18 cellular contexts compared by ENCODE assay signal in genomic region chr6:3369985-3370360, GRCh38.
DNase-seq lines count a peak whose midpoint lies in the region; ATAC-seq, FAIRE-seq and TF ChIP-seq lines count a peak whose summit lies in the region.
"Had no signal": no experiment of that assay in that cellular context is flagged by ENCODE, and none has a peak within 500 bp of the region (broad histone marks: within the 10 kb centered on the region; RNA-seq: fewer than 3 reads in every experiment).

No MANE protein-coding gene starts in this region.

- in situ Hi-C loops in GM12878 (cut with MboI): no loop called here

- no peaks in the 10 kb centered on the region for H3K27me3 Mint-ChIP-seq in GM23338 (ENCODE audit: insufficient read depth, low read depth, poor library complexity)

- no peak for TF ChIP-seq POLR2A in GM12878 (IDR thresholded peaks at IDR 0.05; ENCODE audit: low read depth, low read length)

- POLR2A ChIA-PET in GM12878 (lab: Charles Lee): interaction anchor here (1.1 to 2.4 kb wide), 2 partner anchors 10 to 13 kb away, joined by 3 to 17 read pairs; no protein-coding TSS in a partner anchor

- peaks cover 15% of the 10 kb centered on the region for H3K36me3 Mint-ChIP-seq in GM23338 (ENCODE audit: low read depth)

- intact Hi-C loops in GM12878 (cut with micrococcal nuclease; ENCODE audit: unreplicated experiment): no loop called here

- SMC1A ChIA-PET in GM12878 (lab: Charles Lee; ENCODE audit: uncharacterized antibody, unreplicated experiment): interaction anchor here (1.2 to 12.4 kb wide), 5 partner anchors 9 to 50 kb away, joined by 3 to 103 read pairs (median 4); no protein-coding TSS in a partner anchor

- no peak overlapping the region for H2AFZ ChIP-seq in GM23338
- no peak overlapping the region for H2AFZ ChIP-seq in GM12878 (ENCODE audit: control insufficient read depth, low read depth, low read length)
- H2AFZ ChIP-seq: PC-9 had no signal

- peaks cover 12% of the 10 kb centered on the region for H3K4me1 ChIP-seq in GM23338 (ENCODE audit: insufficient read depth)
- H3K4me1 ChIP-seq in GM12878 (ENCODE audit: control insufficient read depth, insufficient read depth, low read length): peaks cover 6% of the 10 kb centered on the region; the same call in 1 of the 2 replicates
- peaks cover 34 to 75% (median 71%) of the 10 kb centered on the region in 4 donors for H3K4me1 ChIP-seq in liver (ENCODE audit: control insufficient read depth in 4 of 4, insufficient read depth in 4 of 4, low read length in 3 of 4)

- no peak for ATAC-seq in GM23338
- ATAC-seq in GM12878: no peak
- no peak for ATAC-seq in HG02678 (IDR thresholded peaks at IDR 0.05; ENCODE audit: unreplicated experiment)

- H3K9me3 ChIP-seq in GM12878 (replicated peaks; ENCODE audit: control insufficient read depth, insufficient read depth, low read length): no peaks in the 10 kb centered on the region
- no peaks in the 10 kb centered on the region for H3K9me3 ChIP-seq in liver (ENCODE audit: control insufficient read depth in 4 of 4, low read length in 3 of 4)

- RAD21 ChIA-PET in GM12878 (lab: Charles Lee; ENCODE audit: unreplicated experiment): interaction anchor here (1.3 to 3.6 kb wide), 4 partner anchors 12 to 45 kb away, joined by 3 to 21 read pairs (median 4); no protein-coding TSS in a partner anchor

- no TSS peak for BruUV-seq in GM12878 (replicated peaks; lab: Mats Ljungman, UMichigan)

- no peak overlapping the region for H3K4me3 ChIP-seq in GM23338
- H3K4me3 ChIP-seq in GM12878: no peak overlapping the region
- H3K4me3 ChIP-seq in liver (ENCODE audit: low read depth in 1 of 3, low read length in 3 of 3): no peak overlapping the region
- no peak overlapping the region for H3K4me3 ChIP-seq in coronary artery
- H3K4me3 ChIP-seq: PC-9 had no signal

- H3K79me2 ChIP-seq in GM23338 (replicated peaks; ENCODE audit: insufficient read depth) (peaks cover 36% of the 10 kb centered on the region), GM12878 (ENCODE audit: control insufficient read depth, insufficient read depth, low read length) (no peaks in the 10 kb centered on the region)

- TF ChIP-seq CTCF in GM23338 (conservative IDR thresholded peaks at IDR 0.05; ENCODE audit: low read depth in 2 of 2) (no peak), GM12878 (IDR thresholded peaks at IDR 0.05 in 2 of 3, conservative IDR thresholded peaks at IDR 0.05 in 1 of 3; ENCODE audit: control insufficient read depth in 2 of 3, extremely low read depth in 1 of 3, insufficient read depth in 1 of 3, low read depth in 3 of 3, low read length in 3 of 3) (no peak), liver (IDR thresholded peaks at IDR 0.05; ENCODE audit: low read depth, low read length, missing input control) (no peak), coronary artery (IDR thresholded peaks at IDR 0.05) (no peak)

- no peak for TF ChIP-seq RAD21 in GM12878 (IDR thresholded peaks at IDR 0.05; ENCODE audit: insufficient read depth, low read depth, low read length)
- no peak for TF ChIP-seq RAD21 in liver (IDR thresholded peaks at IDR 0.05)

- FAIRE-seq in GM12878 (lab: Jason Lieb, UNC): no peak
- FAIRE-seq: GM19239 had no signal

- CTCF ChIA-PET in GM12878 (lab: Yijun Ruan, JAX): interaction anchor here (0.7 to 1.3 kb wide), 2 partner anchors 9 to 71 kb away, joined by 3 to 7 read pairs; no protein-coding TSS in a partner anchor

- H3K4me3 Mint-ChIP-seq in GM23338: no peak overlapping the region

- H3K9me3 Mint-ChIP-seq in GM23338: no peaks in the 10 kb centered on the region

- H3K27ac ChIP-seq in GM23338 (ENCODE audit: low read depth): no peak overlapping the region
- no peak overlapping the region for H3K27ac ChIP-seq in GM12878 (ENCODE audit: control insufficient read depth, insufficient read depth)
- peak overlapping the region; percentile 67 to 75 for H3K27ac ChIP-seq in liver (ENCODE audit: low read depth in 1 of 2, low read length in 2 of 2)
- no peak overlapping the region for H3K27ac ChIP-seq in coronary artery
- H3K27ac ChIP-seq: PC-9 had no signal

- DNase-seq in GM23338 (ENCODE audit: low spot score) (no peak), GM12878 (ENCODE audit: low read depth, low spot score) (no peak), coronary artery (ENCODE audit: low spot score) (no peak), NAMALWA (ENCODE audit: low spot score) (no peak)
- DNase-seq in NK-92 treated with Interleukin-12 subunit alpha and Interleukin-12 subunit beta, amount 100 ng/mL, for 24 hours (lab: John Stamatoyannopoulos, UW): no peak
- DNase-seq: ACHN, C1 segment of cervical spinal cord, DMS153, GDM1, KG1, NCI-H1436, NCI-H1930, NCI-H345, NCI-H524 treated with DMSO at 0.1 percent for 48 hours, PC-9 had no signal

- H4K20me1 ChIP-seq in GM23338 (replicated peaks; ENCODE audit: insufficient read depth) (peaks cover 5% of the 10 kb centered on the region; the same call in 1 of the 2 replicates), GM12878 (ENCODE audit: control insufficient read depth, insufficient read depth) (no peaks in the 10 kb centered on the region)

- WGBS in GM12878 (ENCODE audit: insufficient coverage, insufficient replicate concordance, low lambda C conversion rate, missing lambda C conversion rate): 50% methylated on average over 5 of the region's 5 CpGs
- WGBS in liver: 78% methylated on average over 5 of the region's 5 CpGs

- H3K27me3 ChIP-seq in GM23338 (ENCODE audit: insufficient read depth) (no peaks in the 10 kb centered on the region), GM12878 (replicated peaks in 1 of 2; ENCODE audit: control insufficient read depth in 2 of 2, insufficient read depth in 2 of 2, low read length in 1 of 2) (no peaks in the 10 kb centered on the region), liver (ENCODE audit: control insufficient read depth in 4 of 4, insufficient read depth in 4 of 4, low read length in 3 of 4) (no peaks in the 10 kb centered on the region)

- H3K4me2 ChIP-seq in GM23338: no peak overlapping the region
- H3K4me2 ChIP-seq in GM12878 (ENCODE audit: control insufficient read depth, insufficient read depth): no peak overlapping the region
- H3K4me2 ChIP-seq: PC-9 had no signal

- no peak overlapping the region for H3K9ac ChIP-seq in GM12878 (ENCODE audit: control insufficient read depth, insufficient read depth, low read length)
- no peak overlapping the region for H3K9ac ChIP-seq in liver (ENCODE audit: low read depth in 1 of 2, low read length in 2 of 2)

- H3K9me2 ChIP-seq in GM23338 (ENCODE audit: insufficient read depth): no peaks in the 10 kb centered on the region

- peaks cover 54% of the 10 kb centered on the region for H3K4me1 Mint-ChIP-seq in GM23338

- H3K36me3 ChIP-seq in GM23338 (ENCODE audit: insufficient read depth) (no peaks in the 10 kb centered on the region), GM12878 (ENCODE audit: control insufficient read depth in 2 of 2, insufficient read depth in 2 of 2, low read length in 1 of 2) (no peaks in the 10 kb centered on the region), liver (ENCODE audit: control insufficient read depth in 4 of 4, insufficient read depth in 3 of 4, low read depth in 1 of 4, low read length in 3 of 4) (no peaks in the 10 kb centered on the region)

- peak overlapping the region; percentile 56; the same call in 1 of the 2 replicates for H3K27ac Mint-ChIP-seq in GM23338

- TF ChIP-seq EP300 in GM12878 (IDR thresholded peaks at IDR 0.05; ENCODE audit: borderline replicate concordance in 1 of 2, control insufficient read depth in 1 of 2, low read depth in 2 of 2, low read length in 2 of 2): no peak

- H3F3A ChIP-seq in GM23338 (replicated peaks; ENCODE audit: low read depth): no peaks in the 10 kb centered on the region

TF ChIP-seq in GM12878, 131 proteins besides CTCF, POLR2A, EP300 and RAD21:
- TF ChIP-seq GABPA (IDR thresholded peaks at IDR 0.05; ENCODE audit: low read depth) (no peak), IKZF1 (conservative IDR thresholded peaks at IDR 0.05) (peak; percentile 26; the same call in 1 of the 2 replicates)

TF ChIP-seq in liver, 16 proteins besides CTCF, POLR2A, EP300 and RAD21 (continues in another document):
- TF ChIP-seq MAX (IDR thresholded peaks at IDR 0.05): no peak
- TF ChIP-seq ZBTB33 (IDR thresholded peaks at IDR 0.05): no peak
- TF ChIP-seq NR2F2 (IDR thresholded peaks at IDR 0.05): no peak

Comparison
In these comparisons a context has a peak if more than half of its experiments do, and no peak if none do; other contexts are left out.
1. H3K27ac ChIP-seq: peak in liver (2 of 2); none in GM23338 (single experiment), GM12878 (single experiment) and coronary artery (0 of 2).